In genomic region chr17:50425001-50425681, GRCh38 we compare ENCODE assay signal across 8 cellular contexts. TPM values are rescaled to one million over a fixed set of nuclear protein-coding genes. Genes with fewer than 3 reads are reported as not detected.
A peak's percentile ranks its signal among the peaks of the same experiment; 100 is the strongest.
DNase-seq lines count a peak whose midpoint lies in the region; ATAC-seq and TF ChIP-seq lines count a peak whose summit lies in the region.

No MANE protein-coding gene starts in this region.

- TF ChIP-seq CTCF in VCaP (conservative IDR thresholded peaks at IDR 0.05) (no peak), heart right ventricle (IDR thresholded peaks at IDR 0.05) (no peak)

- intact Hi-C loops in heart right ventricle (cut with DNase I) = loop anchor here in 1 of 10 donors (5.0 kb wide), 1 partner anchor 52 kb away; the partner anchor contains the start of gene RSAD1

- no peaks in the 10 kb centered on the region for H3K9me3 ChIP-seq in heart right ventricle

- H3K27me3 ChIP-seq in H7 (ENCODE audit: control insufficient read depth, insufficient read depth, low read length) (peaks cover 7% of the 10 kb centered on the region), heart right ventricle (no peaks in the 10 kb centered on the region)

- peaks cover 9 to 66% (median 35%) of the 10 kb centered on the region in 9 donors for H3K4me1 ChIP-seq in heart right ventricle

- H3K36me3 ChIP-seq in H7 (replicated peaks; ENCODE audit: control insufficient read depth, insufficient read depth, low read length) (no peaks in the 10 kb centered on the region), heart right ventricle (peaks cover 0 to 4% (median 0%) of the 10 kb centered on the region in 9 donors)

- DNase-seq in H7 (no peak), heart right ventricle (no peak), ureter (ENCODE audit: low spot score) (no peak)
- DNase-seq in NK-92 treated with Interleukin-12 subunit alpha and Interleukin-12 subunit beta, amount 100 ng/mL, for 24 hours (lab: John Stamatoyannopoulos, UW) = no peak
- DNase-seq in activated naive CD4-positive, alpha-beta T cell treated with anti-CD3 and anti-CD28 coated beads, Interleukin-2, amount 50 U/mL, for 16 hours = no peak

- peak in 2 of 8 donors; percentile 7 to 9 for ATAC-seq in heart right ventricle
- no peak for ATAC-seq in GM19397 (IDR thresholded peaks at IDR 0.05; ENCODE audit: unreplicated experiment)

- H3K27ac ChIP-seq in VCaP (peak overlapping the region; percentile 50; the same call in 1 of the 2 replicates), heart right ventricle (peak overlapping the region in 9 of 10 donors; percentile 66 to 88 (median 78)), skin epidermis (peak overlapping the region in 19 of 21 experiments; percentile 54 to 89 (median 81))

- H3K4me3 ChIP-seq in H7 (ENCODE audit: insufficient read depth, low read depth, low read length) (peak overlapping the region; percentile 60), heart right ventricle (peak overlapping the region; percentile 64 to 88 (median 78)), skin epidermis (peak overlapping the region; percentile 54 to 88 (median 72))

- WGBS in heart right ventricle, 2 donors = 85 to 86% methylated on average over 8 of the region's 8 CpGs

RNA-seq across cellular contexts. Expression of gene ACSF2, which starts 0.9 kb away (rescaled TPM):
- total RNA-seq in H7 (2014; rRNA removed; shearing (Covaris generic)) = 14.8 and 16.2 TPM in 2 replicates
- total RNA-seq in heart right ventricle (10 to 100 TPM in 9 of 10 donors, 1 to 10 TPM in 1; 9.9 to 45.0 (median 19.7) TPM), ureter (172 TPM)
- polyA plus RNA-seq in heart right ventricle = 10 to 100 TPM in 1 of 2 donors, 1 to 10 TPM in 1; 7.9 to 26.9 TPM

RNA-seq across cellular contexts. Expression of gene LRRC59, which starts 27.8 kb away (rescaled TPM):
- total RNA-seq in H7 (2014; rRNA removed; shearing (Covaris generic)) = 105 and 119 TPM in 2 replicates
- total RNA-seq in heart right ventricle (10 to 100 TPM; 19.2 to 48.3 (median 24.7) TPM), ureter (73.5 TPM)
- polyA plus RNA-seq in heart right ventricle = 10 to 100 TPM; 11.4 to 83.1 TPM

RNA-seq across cellular contexts. Expression of gene CHAD, which starts 43.5 kb away (rescaled TPM):
- not detected in 2 replicates for total RNA-seq in H7 (2014; rRNA removed; shearing (Covaris generic))
- total RNA-seq in heart right ventricle = under 1 TPM in 3 of 10 donors, not detected in 7; 0.13 to 0.74 (median 0.20) TPM
- under 1 TPM in 1 of 2 donors, not detected in 1; 0.44 TPM for polyA plus RNA-seq in heart right ventricle
- not detected for total RNA-seq in ureter

RNA-seq across cellular contexts. Expression of gene EME1, which starts 52.1 kb away (rescaled TPM):
- 21.7 and 28.2 TPM in 2 replicates for total RNA-seq in H7 (2014; rRNA removed; shearing (Covaris generic))
- total RNA-seq in heart right ventricle = 1 to 10 TPM in 2 of 10 donors, under 1 TPM in 8; 0.25 to 1.8 (median 0.67) TPM
- under 1 TPM; 0.20 to 0.51 TPM for polyA plus RNA-seq in heart right ventricle
- total RNA-seq in ureter = 0.94 TPM

RNA-seq across cellular contexts. Expression of gene MRPL27, which starts 52.2 kb away (rescaled TPM):
- 55.5 and 86.3 TPM in 2 replicates for total RNA-seq in H7 (2014; rRNA removed; shearing (Covaris generic))
- total RNA-seq in heart right ventricle (10 to 100 TPM; 54.8 to 90.0 (median 63.0) TPM), ureter (55.0 TPM)
- polyA plus RNA-seq in heart right ventricle = 100 to 1,000 TPM; 241 to 253 TPM
